Comparison of ENCODE assay signal across 8 cellular contexts in the genomic region with DNA sequence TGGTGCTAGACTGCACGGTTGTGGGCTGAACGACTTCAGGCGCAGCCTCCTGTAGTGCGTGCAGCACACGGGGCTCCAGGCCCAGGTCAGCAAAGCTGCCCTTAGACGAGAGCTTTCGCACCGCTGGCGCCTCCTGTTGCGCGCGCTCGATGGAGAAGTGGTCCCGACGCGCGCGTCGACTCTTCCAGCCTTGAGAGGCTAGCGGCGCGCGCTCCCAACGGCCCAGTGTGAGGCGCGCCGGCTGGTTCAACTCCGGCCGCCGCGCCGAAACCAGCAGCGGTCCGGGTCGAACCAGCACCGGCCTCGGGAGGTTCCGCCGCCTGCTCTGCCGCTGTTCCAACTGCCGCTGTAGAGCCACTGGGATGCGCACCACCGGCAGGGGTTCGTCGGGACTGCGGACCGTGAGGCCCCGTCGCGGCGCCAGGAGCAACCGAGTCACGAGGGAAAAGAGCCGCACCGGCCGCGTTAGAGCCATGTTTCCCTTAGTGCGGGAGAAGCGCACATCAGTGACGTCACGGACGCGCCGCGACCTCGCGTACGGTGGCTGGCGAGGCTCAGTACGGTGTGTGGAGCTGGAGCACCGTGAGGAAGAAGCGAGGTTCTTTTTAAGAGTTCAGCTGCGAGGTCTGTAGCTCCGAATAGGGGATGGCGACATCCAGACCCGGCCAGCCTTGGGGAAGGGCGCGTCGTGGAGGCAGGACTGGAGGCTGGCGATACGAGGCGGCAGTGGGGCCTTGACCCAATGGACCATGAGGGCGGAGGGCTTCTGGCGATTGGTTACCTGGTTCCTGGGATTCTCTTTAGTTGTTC. TPM values are rescaled to one million over a fixed set of nuclear protein-coding genes. Genes with fewer than 3 reads are reported as not detected.
DNase-seq lines count a peak whose midpoint lies in the region; TF ChIP-seq lines count a peak whose summit lies in the region.

A gene with protein sequence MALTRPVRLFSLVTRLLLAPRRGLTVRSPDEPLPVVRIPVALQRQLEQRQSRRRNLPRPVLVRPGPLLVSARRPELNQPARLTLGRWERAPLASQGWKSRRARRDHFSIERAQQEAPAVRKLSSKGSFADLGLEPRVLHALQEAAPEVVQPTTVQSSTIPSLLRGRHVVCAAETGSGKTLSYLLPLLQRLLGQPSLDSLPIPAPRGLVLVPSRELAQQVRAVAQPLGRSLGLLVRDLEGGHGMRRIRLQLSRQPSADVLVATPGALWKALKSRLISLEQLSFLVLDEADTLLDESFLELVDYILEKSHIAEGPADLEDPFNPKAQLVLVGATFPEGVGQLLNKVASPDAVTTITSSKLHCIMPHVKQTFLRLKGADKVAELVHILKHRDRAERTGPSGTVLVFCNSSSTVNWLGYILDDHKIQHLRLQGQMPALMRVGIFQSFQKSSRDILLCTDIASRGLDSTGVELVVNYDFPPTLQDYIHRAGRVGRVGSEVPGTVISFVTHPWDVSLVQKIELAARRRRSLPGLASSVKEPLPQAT (minus strand): TSS at position 505 of the 810 bp plus-strand sequence. CDS start 30 bp downstream, at position 475.
A gene (plus strand): TSS at position 557 of the 810 bp plus-strand sequence. CDS start 14,740 bp downstream, outside the sequence.

- H3K27me3 ChIP-seq in suprapubic skin, result no peaks in the 10 kb centered on the region

- peak within 1 kb of the TSS; percentile 100 for H3K4me3 Mint-ChIP-seq in activated naive CD4-positive, alpha-beta T cell treated with anti-CD3 and anti-CD28 coated beads, Interleukin-2, amount 50 U/mL, for 24 hours

- TF ChIP-seq POLR2A in suprapubic skin (IDR thresholded peaks at IDR 0.05), result peak in 1 of 2 donors; percentile 35

- 0% methylated on average over 19 of the region's 84 CpGs for WGBS in suprapubic skin

- H3K36me3 ChIP-seq in suprapubic skin, result peaks cover 11% of the 10 kb centered on the region

- no peak for TF ChIP-seq EP300 in suprapubic skin (IDR thresholded peaks at IDR 0.05)

- peaks cover 11% of the 10 kb centered on the region for H3K36me3 Mint-ChIP-seq in activated naive CD4-positive, alpha-beta T cell treated with anti-CD3 and anti-CD28 coated beads, Interleukin-2, amount 50 U/mL, for 24 hours

- peak within 1 kb of the TSS; percentile 100 for H3K27ac Mint-ChIP-seq in activated naive CD4-positive, alpha-beta T cell treated with anti-CD3 and anti-CD28 coated beads, Interleukin-2, amount 50 U/mL, for 24 hours

- H3K9me3 Mint-ChIP-seq in activated naive CD4-positive, alpha-beta T cell treated with anti-CD3 and anti-CD28 coated beads, Interleukin-2, amount 50 U/mL, for 24 hours, result no peaks in the 10 kb centered on the region

- H3K27ac ChIP-seq in suprapubic skin, result peak within 1 kb of the TSS; percentile 85

- DNase-seq in GM04504 (ENCODE audit: low read depth) (peak; percentile 77), HFF-Myc (ENCODE audit: extremely low read depth, low read depth) (peak; percentile 82), NCI-H1048 (lab: John Stamatoyannopoulos, UW) (peak; percentile 45), SKM-1 (lab: John Stamatoyannopoulos, UW; ENCODE audit: unreplicated experiment) (peak; percentile 64), glomerular visceral epithelial cell (ENCODE audit: extremely low spot score) (peak; percentile 84), occipital lobe (lab: John Stamatoyannopoulos, UW) (peak; percentile 86), suprapubic skin (ENCODE audit: low spot score in 2 of 2) (peak; percentile 95)

- H3K4me1 Mint-ChIP-seq in activated naive CD4-positive, alpha-beta T cell treated with anti-CD3 and anti-CD28 coated beads, Interleukin-2, amount 50 U/mL, for 24 hours, result peaks cover 32% of the 10 kb centered on the region

- TF ChIP-seq CTCF in HFF-Myc (IDR thresholded peaks at IDR 0.05; ENCODE audit: low read depth, low read length, missing control alignments) (no peak), suprapubic skin (IDR thresholded peaks at IDR 0.05) (no peak)

- peaks cover 30% of the 10 kb centered on the region for H3K4me1 ChIP-seq in suprapubic skin

- H3K9me3 ChIP-seq in suprapubic skin, result no peaks in the 10 kb centered on the region

- no peaks in the 10 kb centered on the region for H3K27me3 Mint-ChIP-seq in activated naive CD4-positive, alpha-beta T cell treated with anti-CD3 and anti-CD28 coated beads, Interleukin-2, amount 50 U/mL, for 24 hours

- peak within 1 kb of the TSS; percentile 99 for H3K4me3 ChIP-seq in HFF-Myc (replicated peaks; ENCODE audit: low read depth, low read length)
- peak within 1 kb of the TSS; percentile 90 for H3K4me3 ChIP-seq in suprapubic skin

RNA-seq across cellular contexts. Expression of the first gene that starts in this region (rescaled TPM):
- total RNA-seq in occipital lobe (11.2 TPM), suprapubic skin (10 to 100 TPM in 2 of 4 donors, 1 to 10 TPM in 2; 9.0 to 22.5 (median 13.0) TPM)

RNA-seq across cellular contexts. Expression of the second gene that starts in this region (rescaled TPM):
- total RNA-seq in occipital lobe, result 9.0 TPM
- total RNA-seq in suprapubic skin, result 10 to 100 TPM; 14.4 to 21.6 (median 15.5) TPM

Comparison
In these comparisons a context has a peak if more than half of its experiments do, and no peak if none do; other contexts are left out.
1. Peak in every context shown above with its lines: DNase-seq, H3K4me3 ChIP-seq and H3K27ac ChIP-seq.
2. DNase-seq: peak in every context shown above with its lines; median percentile 95 in suprapubic skin; 86 in occipital lobe; 84 in glomerular visceral epithelial cell; 82 in HFF-Myc; 77 in GM04504; 64 in SKM-1; 45 in NCI-H1048.